ENCODE assay signal across 8 cellular contexts in the genomic region with DNA sequence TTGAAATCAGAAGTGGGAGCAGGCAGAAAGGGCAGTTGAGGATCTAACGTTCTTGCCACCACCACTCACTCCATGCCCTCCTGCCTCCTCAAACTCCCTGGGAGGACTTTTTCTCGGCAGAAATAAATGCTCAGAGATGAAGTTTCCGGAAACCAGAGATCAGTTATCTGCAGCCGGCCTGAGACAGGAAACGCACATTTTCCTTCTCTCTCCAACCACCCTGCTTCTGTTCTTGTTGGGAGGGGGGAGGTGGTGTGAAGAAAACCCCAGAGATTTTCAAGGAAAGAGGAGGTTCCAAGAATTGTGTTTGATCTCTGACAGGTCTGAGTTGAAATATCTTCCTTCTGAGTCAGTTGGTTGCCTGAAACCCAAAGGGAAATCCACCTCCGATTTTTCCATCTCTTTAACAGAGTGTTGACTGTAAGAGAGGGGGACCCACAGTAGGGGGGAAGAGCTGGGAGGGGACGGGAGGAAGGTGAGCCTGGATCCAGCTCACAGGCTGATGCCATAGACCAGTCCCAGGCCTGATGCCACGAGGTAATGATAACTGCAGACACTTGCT.
DNase-seq lines count a peak whose midpoint lies in the region; ATAC-seq, FAIRE-seq and TF ChIP-seq lines count a peak whose summit lies in the region.

No MANE protein-coding gene starts in this region.

- FAIRE-seq in GM12892 (lab: Jason Lieb, UNC) (peak; percentile 73), K562 (lab: Jason Lieb, UNC) (peak; percentile 70)

- POLR2A ChIA-PET in K562 (lab: Yijun Ruan, JAX): interaction anchor here (0.7 kb wide), 1 partner anchor 1236 kb away, joined by 6 read pairs; no protein-coding TSS in a partner anchor

- TF ChIP-seq CTCF in K562 (IDR thresholded peaks at IDR 0.05 in 2 of 3, conservative IDR thresholded peaks at IDR 0.05 in 1 of 3; ENCODE audit: insufficient read depth in 2 of 3, low read depth in 1 of 3, low read length in 3 of 3) (no peak), testis (IDR thresholded peaks at IDR 0.05) (no peak)

- peaks cover 77% of the 10 kb centered on the region for H3K4me1 Mint-ChIP-seq in T-helper 1 cell treated with Interleukin-12 subunit alpha and Interleukin-12 subunit beta and Interleukin-4 antibody, amounts not matched to agents 30 μg/mL and 1 μg/mL, for 36 hours (ENCODE audit: low read depth)

- H3K9ac ChIP-seq in K562 (ENCODE audit: insufficient read depth in 1 of 2, low read depth in 2 of 2, low read length in 2 of 2): peak overlapping the region; percentile 0 to 40; a peak in 2 of 4 replicates

- H3K79me2 ChIP-seq in K562 (ENCODE audit: control insufficient read depth, insufficient read depth, low read length): no peaks in the 10 kb centered on the region

- peak overlapping the region; percentile 43; the same call in 1 of the 2 replicates for H3K4me2 ChIP-seq in K562 (ENCODE audit: insufficient read depth, low read length)

- H3K9me3 ChIP-seq in K562 (replicated peaks; ENCODE audit: control insufficient read depth, insufficient read depth, low read depth, low read length): no peaks in the 10 kb centered on the region
- no peaks in the 10 kb centered on the region for H3K9me3 ChIP-seq in testis

- ATAC-seq in K562: peak; percentile 80

- peaks cover 10 to 40% of the 10 kb centered on the region in 2 experiments; a peak in 4 of 5 replicates for H3K4me1 ChIP-seq in K562 (replicated peaks in 1 of 2; ENCODE audit: control insufficient read depth in 2 of 2, insufficient read depth in 2 of 2, low read length in 2 of 2)
- H3K4me1 ChIP-seq in testis: peaks cover 7% of the 10 kb centered on the region

- H3K9me3 Mint-ChIP-seq in T-helper 1 cell treated with Interleukin-12 subunit alpha and Interleukin-12 subunit beta and Interleukin-4 antibody, amounts not matched to agents 30 μg/mL and 1 μg/mL, for 36 hours: no peaks in the 10 kb centered on the region

- H3K4me3 ChIP-seq in K562 (no peak overlapping the region), testis (no peak overlapping the region)

- CTCF ChIA-PET in K562 (lab: Yijun Ruan, JAX; ENCODE audit: low intra/inter-chr PET ratio): no interaction called here

- peaks cover 67% of the 10 kb centered on the region for H3K36me3 Mint-ChIP-seq in T-helper 1 cell treated with Interleukin-12 subunit alpha and Interleukin-12 subunit beta and Interleukin-4 antibody, amounts not matched to agents 30 μg/mL and 1 μg/mL, for 36 hours (ENCODE audit: low read depth)

- no peaks in the 10 kb centered on the region for H3K9me1 ChIP-seq in K562 (ENCODE audit: control insufficient read depth, insufficient read depth, low read length)

- peak overlapping the region; percentile 58; the same call in 1 of the 3 replicates for H3K27ac ChIP-seq in K562 (ENCODE audit: extremely low read depth, low read depth, low read length)
- H3K27ac ChIP-seq in testis: no peak overlapping the region

- intact Hi-C loops in K562 (cut with micrococcal nuclease) (no loop called here), testis (cut with DNase I; ENCODE audit: low total_unique reads) (no loop called here)

- peak; percentile 53 for TF ChIP-seq EP300 in K562 (IDR thresholded peaks at IDR 0.05; ENCODE audit: low read length)

- peak overlapping the region; percentile 81 for H2AFZ ChIP-seq in K562 (ENCODE audit: low read depth, low read length)

- TF ChIP-seq POLR2A in GM12892 (IDR thresholded peaks at IDR 0.05; ENCODE audit: low read depth, low read length): no peak
- no peak for TF ChIP-seq POLR2A in K562 (conservative IDR thresholded peaks at IDR 0.05)
- TF ChIP-seq POLR2A in testis (IDR thresholded peaks at IDR 0.05): no peak

- DNase-seq in GM12892 (ENCODE audit: insufficient read length): no peak
- DNase-seq in K562 (ENCODE audit: extremely low read depth in 1 of 4, low spot score in 3 of 4): peak in 2 of 4 experiments; percentile 42 to 68
- DNase-seq in non-pigmented ciliary epithelial cell (ENCODE audit: low read depth): peak; percentile 72
- DNase-seq in testis: no peak
- no peak for DNase-seq in HuH-7 (ENCODE audit: low spot score)
- no peak for DNase-seq in NCI-H1694 (lab: John Stamatoyannopoulos, UW)
- DNase-seq in activated CD4-positive, CD25-positive, alpha-beta regulatory T cell (lab: John Stamatoyannopoulos, UW): no peak

- H3K27me3 ChIP-seq in K562 (ENCODE audit: control insufficient read depth in 2 of 2, insufficient read depth in 2 of 2, low read length in 2 of 2) (no peaks in the 10 kb centered on the region), testis (no peaks in the 10 kb centered on the region)

- in situ Hi-C loops in K562 (cut with MboI): no loop called here

- peak overlapping the region; percentile 92 for H3K27ac Mint-ChIP-seq in T-helper 1 cell treated with Interleukin-12 subunit alpha and Interleukin-12 subunit beta and Interleukin-4 antibody, amounts not matched to agents 30 μg/mL and 1 μg/mL, for 36 hours

- 0 out of 4 replicates have a peak, but pooled peaks of 1 of the 2 experiments have one; percentile 2 for TF ChIP-seq RAD21 in K562 (CRISPR knock-in tag; conservative IDR thresholded peaks at IDR 0.05 in 1 of 2, IDR thresholded peaks at IDR 0.05 in 1 of 2)

- no peaks in the 10 kb centered on the region for H4K20me1 ChIP-seq in K562 (replicated peaks; ENCODE audit: control insufficient read depth, insufficient read depth, low read length)

- WGBS in K562 (ENCODE audit: insufficient coverage, low coverage, missing lambda C conversion rate): 4% methylated on average over 8 of the region's 8 CpGs
- 48 to 75% methylated on average over 8 of the region's 8 CpGs for WGBS in testis, 2 donors

- no peaks in the 10 kb centered on the region for H3K27me3 Mint-ChIP-seq in T-helper 1 cell treated with Interleukin-12 subunit alpha and Interleukin-12 subunit beta and Interleukin-4 antibody, amounts not matched to agents 30 μg/mL and 1 μg/mL, for 36 hours (ENCODE audit: low read depth)

- H3K36me3 ChIP-seq in K562 (ENCODE audit: control insufficient read depth, insufficient read depth, low read length): no peaks in the 10 kb centered on the region
- no peaks in the 10 kb centered on the region for H3K36me3 ChIP-seq in testis (ENCODE audit: low read depth, missing control alignments)

- BruUV-seq in K562 (replicated peaks; lab: Mats Ljungman, UMichigan): no TSS peak

- peak overlapping the region; percentile 73 for H3K4me3 Mint-ChIP-seq in T-helper 1 cell treated with Interleukin-12 subunit alpha and Interleukin-12 subunit beta and Interleukin-4 antibody, amounts not matched to agents 30 μg/mL and 1 μg/mL, for 36 hours

TF ChIP-seq in K562, 482 proteins besides CTCF, POLR2A, EP300 and RAD21 (continues in another document):
- TF ChIP-seq JUND (IDR thresholded peaks at IDR 0.05; ENCODE audit: borderline replicate concordance, low read depth, low read length) (peak; percentile 30; the same call in 1 of the 2 replicates), JUND (tag; IDR thresholded peaks at IDR 0.05; ENCODE audit: borderline replicate concordance, low read depth, low read length) (peak; percentile 56; the same call in 1 of the 3 replicates), NR2C2 (CRISPR knock-in tag; IDR thresholded peaks at IDR 0.05) (no peak), NR2C2 (tag; IDR thresholded peaks at IDR 0.05) (peak; percentile 24; the same call in 1 of the 2 replicates), ARID1B (IDR thresholded peaks at IDR 0.05) (peak; percentile 47), MEIS2 (IDR thresholded peaks at IDR 0.05; ENCODE audit: partially characterized antibody) (peak; percentile 92), TCF7 (IDR thresholded peaks at IDR 0.05; ENCODE audit: borderline replicate concordance) (peak; percentile 73; the same call in 1 of the 2 replicates), HNRNPL (IDR thresholded peaks at IDR 0.05; ENCODE audit: low read depth, low read length) (0 out of 2 replicates have a peak, but pooled peaks have one; percentile 26), SMARCA4 (IDR thresholded peaks at IDR 0.05) (peak; percentile 44; the same call in 1 of the 2 replicates), MAZ (CRISPR knock-in tag; conservative IDR thresholded peaks at IDR 0.05 in 1 of 2, IDR thresholded peaks at IDR 0.05 in 1 of 2) (peak in 1 of 2 experiments; percentile 88; a peak in 2 of 4 replicates), RUNX1 (IDR thresholded peaks at IDR 0.05; ENCODE audit: low read depth) (no peak), FOSL1 (tag; conservative IDR thresholded peaks at IDR 0.05) (peak; percentile 78), RBFOX2 (IDR thresholded peaks at IDR 0.05; ENCODE audit: low read depth, low read length) (no peak), NBN (IDR thresholded peaks at IDR 0.05; ENCODE audit: low read depth) (no peak), ELF1 (tag; IDR thresholded peaks at IDR 0.05) (peak; percentile 63), RNF2 (IDR thresholded peaks at IDR 0.05) (peak; percentile 65; the same call in 1 of the 2 replicates)
- TF ChIP-seq, protein P1, sequence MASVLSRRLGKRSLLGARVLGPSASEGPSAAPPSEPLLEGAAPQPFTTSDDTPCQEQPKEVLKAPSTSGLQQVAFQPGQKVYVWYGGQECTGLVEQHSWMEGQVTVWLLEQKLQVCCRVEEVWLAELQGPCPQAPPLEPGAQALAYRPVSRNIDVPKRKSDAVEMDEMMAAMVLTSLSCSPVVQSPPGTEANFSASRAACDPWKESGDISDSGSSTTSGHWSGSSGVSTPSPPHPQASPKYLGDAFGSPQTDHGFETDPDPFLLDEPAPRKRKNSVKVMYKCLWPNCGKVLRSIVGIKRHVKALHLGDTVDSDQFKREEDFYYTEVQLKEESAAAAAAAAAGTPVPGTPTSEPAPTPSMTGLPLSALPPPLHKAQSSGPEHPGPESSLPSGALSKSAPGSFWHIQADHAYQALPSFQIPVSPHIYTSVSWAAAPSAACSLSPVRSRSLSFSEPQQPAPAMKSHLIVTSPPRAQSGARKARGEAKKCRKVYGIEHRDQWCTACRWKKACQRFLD (CRISPR knock-in tag; IDR thresholded peaks at IDR 0.05): peak; percentile 62; the same call in 1 of the 2 replicates
- TF ChIP-seq, protein P2, sequence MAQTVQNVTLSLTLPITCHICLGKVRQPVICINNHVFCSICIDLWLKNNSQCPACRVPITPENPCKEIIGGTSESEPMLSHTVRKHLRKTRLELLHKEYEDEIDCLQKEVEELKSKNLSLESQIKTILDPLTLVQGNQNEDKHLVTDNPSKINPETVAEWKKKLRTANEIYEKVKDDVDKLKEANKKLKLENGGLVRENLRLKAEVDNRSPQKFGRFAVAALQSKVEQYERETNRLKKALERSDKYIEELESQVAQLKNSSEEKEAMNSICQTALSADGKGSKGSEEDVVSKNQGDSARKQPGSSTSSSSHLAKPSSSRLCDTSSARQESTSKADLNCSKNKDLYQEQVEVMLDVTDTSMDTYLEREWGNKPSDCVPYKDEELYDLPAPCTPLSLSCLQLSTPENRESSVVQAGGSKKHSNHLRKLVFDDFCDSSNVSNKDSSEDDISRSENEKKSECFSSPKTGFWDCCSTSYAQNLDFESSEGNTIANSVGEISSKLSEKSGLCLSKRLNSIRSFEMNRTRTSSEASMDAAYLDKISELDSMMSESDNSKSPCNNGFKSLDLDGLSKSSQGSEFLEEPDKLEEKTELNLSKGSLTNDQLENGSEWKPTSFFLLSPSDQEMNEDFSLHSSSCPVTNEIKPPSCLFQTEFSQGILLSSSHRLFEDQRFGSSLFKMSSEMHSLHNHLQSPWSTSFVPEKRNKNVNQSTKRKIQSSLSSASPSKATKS (CRISPR knock-in tag; IDR thresholded peaks at IDR 0.05): no peak
